ENCODE assay signal across 15 cellular contexts in the genomic region with DNA sequence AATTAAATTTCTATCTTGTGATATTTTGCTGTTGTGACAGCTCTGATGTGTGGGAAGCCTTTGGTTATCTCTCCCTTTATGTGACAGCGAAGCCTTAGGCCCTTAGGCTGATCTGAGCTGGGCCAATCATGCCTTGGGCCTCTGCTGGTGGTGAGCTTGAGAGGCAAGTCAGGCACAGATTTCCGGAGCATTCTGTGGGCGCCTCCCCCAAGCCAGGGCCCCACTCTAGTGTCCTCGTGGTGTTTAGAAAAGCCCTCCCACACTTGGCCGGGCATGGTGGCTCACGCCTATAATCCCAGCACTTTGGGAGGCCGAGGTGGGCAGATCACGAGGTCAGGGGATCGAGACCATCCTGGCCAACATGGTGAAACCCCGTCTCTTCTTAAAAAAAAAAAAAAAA.
"Had no signal": no experiment of that assay in that cellular context is flagged by ENCODE, and none has a peak within 500 bp of the region (broad histone marks: within the 10 kb centered on the region; RNA-seq: fewer than 3 reads in every experiment).

No MANE protein-coding gene starts in this region.

- H3K27ac ChIP-seq: ascending aorta, lower lobe of right lung, transverse colon had no signal

- H3K36me3 Mint-ChIP-seq: naive B cell; stimulated activated effector memory CD8-positive, alpha-beta T cell treated with anti-CD3 and anti-CD28 coated beads, Interleukin-12 subunit alpha, Interleukin-12 subunit beta, amount 100 ng/mL, for 72 hours had no signal

- H3K4me1 Mint-ChIP-seq: activated CD4-positive, alpha-beta T cell treated with anti-CD3 and anti-CD28 coated beads, Interleukin-2, amount 10 ng/mL, durations not matched to agents 7 days and 5 days; naive B cell; stimulated activated effector memory CD8-positive, alpha-beta T cell treated with anti-CD3 and anti-CD28 coated beads, Interleukin-12 subunit alpha, Interleukin-12 subunit beta, amount 100 ng/mL, for 72 hours had no signal

- DNase-seq: activated CD4-positive, alpha-beta T cell treated with anti-CD3 and anti-CD28 coated beads, Interleukin-2, amount 10 ng/mL, durations not matched to agents 7 days and 5 days; activated naive CD4-positive, alpha-beta T cell; activated T-cell treated with anti-CD3 and anti-CD28 coated beads, Interleukin-2, amount 50 U/mL, for 72 hours; effector CD4-positive, alpha-beta T cell; foreskin melanocyte; lower lobe of right lung; midbrain; naive B cell; retina; SK-N-SH; T-helper 1 cell; transverse colon had no signal

- H3K27ac Mint-ChIP-seq: activated CD4-positive, alpha-beta T cell treated with anti-CD3 and anti-CD28 coated beads, Interleukin-2, amount 10 ng/mL, durations not matched to agents 7 days and 5 days; activated T-cell treated with anti-CD3 and anti-CD28 coated beads, Interleukin-2, amount 50 U/mL, for 72 hours; naive B cell; stimulated activated effector memory CD8-positive, alpha-beta T cell treated with anti-CD3 and anti-CD28 coated beads, Interleukin-12 subunit alpha, Interleukin-12 subunit beta, amount 100 ng/mL, for 72 hours had no signal

- H3K27me3 ChIP-seq: ascending aorta, transverse colon had no signal

- H3K4me3 Mint-ChIP-seq: activated CD4-positive, alpha-beta T cell treated with anti-CD3 and anti-CD28 coated beads, Interleukin-2, amount 10 ng/mL, durations not matched to agents 7 days and 5 days; activated T-cell treated with anti-CD3 and anti-CD28 coated beads, Interleukin-2, amount 50 U/mL, for 72 hours; naive B cell; stimulated activated effector memory CD8-positive, alpha-beta T cell treated with anti-CD3 and anti-CD28 coated beads, Interleukin-12 subunit alpha, Interleukin-12 subunit beta, amount 100 ng/mL, for 72 hours had no signal

- H3K9me3 Mint-ChIP-seq: activated CD4-positive, alpha-beta T cell treated with anti-CD3 and anti-CD28 coated beads, Interleukin-2, amount 10 ng/mL, durations not matched to agents 7 days and 5 days; activated T-cell treated with anti-CD3 and anti-CD28 coated beads, Interleukin-2, amount 50 U/mL, for 72 hours; naive B cell; stimulated activated effector memory CD8-positive, alpha-beta T cell treated with anti-CD3 and anti-CD28 coated beads, Interleukin-12 subunit alpha, Interleukin-12 subunit beta, amount 100 ng/mL, for 72 hours had no signal

- ATAC-seq: activated T-cell treated with anti-CD3 and anti-CD28 coated beads, Interleukin-2, amount 50 U/mL, for 72 hours; lower lobe of right lung; stimulated activated effector memory CD8-positive, alpha-beta T cell treated with anti-CD3 and anti-CD28 coated beads, Interleukin-12 subunit alpha, Interleukin-12 subunit beta, amount 100 ng/mL, for 72 hours had no signal

- H3K9me3 ChIP-seq: ascending aorta, lower lobe of right lung, SK-N-SH, transverse colon had no signal

- H3K27me3 Mint-ChIP-seq: activated CD4-positive, alpha-beta T cell treated with anti-CD3 and anti-CD28 coated beads, Interleukin-2, amount 10 ng/mL, durations not matched to agents 7 days and 5 days; naive B cell had no signal

- H3K9ac ChIP-seq: SK-N-SH had no signal

- H3K36me3 ChIP-seq: transverse colon had no signal

- H3K4me1 ChIP-seq: lower lobe of right lung had no signal

- H3K4me2 ChIP-seq: SK-N-SH, smooth muscle cell had no signal

- H3K4me3 ChIP-seq: ascending aorta, lower lobe of right lung, smooth muscle cell, transverse colon had no signal
